ENCODE assay signal across 1 cellular context in the genomic region with DNA sequence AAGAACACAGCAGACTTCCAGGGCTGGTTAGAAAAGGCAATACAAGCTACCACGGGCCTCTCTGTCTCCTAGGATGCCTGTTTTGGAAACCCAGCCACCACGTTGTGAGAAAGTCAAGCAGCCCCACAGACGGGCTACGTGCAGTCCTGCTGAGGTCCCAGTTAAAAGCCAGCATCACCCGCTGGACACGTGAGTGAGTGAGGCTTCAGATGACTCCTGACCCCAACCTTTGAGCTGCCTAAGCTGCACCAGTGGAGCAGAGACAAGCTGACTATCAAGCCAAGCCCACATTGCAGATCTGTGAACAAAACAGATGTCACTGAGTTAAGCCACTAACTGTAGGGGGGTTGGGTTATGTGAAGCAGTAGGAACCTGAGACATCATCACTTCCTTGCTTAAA.
TF ChIP-seq lines count a peak whose summit lies in the region.

No MANE protein-coding gene starts in this region.

TF ChIP-seq in HepG2, 621 proteins besides CTCF, POLR2A, EP300 and RAD21 (continued from another document):
- TF ChIP-seq SRSF9 (IDR thresholded peaks at IDR 0.05; ENCODE audit: borderline replicate concordance, insufficient read depth, low read depth, low read length, poor library complexity, severe bottlenecking) = no peak
- TF ChIP-seq LCORL (IDR thresholded peaks at IDR 0.05) = no peak
- TF ChIP-seq LCORL (CRISPR knock-in tag; IDR thresholded peaks at IDR 0.05) = peak; percentile 47; the same call in 1 of the 2 replicates
- TF ChIP-seq SOX6 (IDR thresholded peaks at IDR 0.05) = no peak
- TF ChIP-seq SOX6 (CRISPR knock-in tag; IDR thresholded peaks at IDR 0.05) = 0 out of 2 replicates have a peak, but pooled peaks have one; percentile 27
